ENCODE assay signal across 2 cellular contexts in genomic region chr13:54660277-54660676, GRCh38.
TF ChIP-seq lines count a peak whose summit lies in the region.

No MANE protein-coding gene starts in this region.

TF ChIP-seq in WTC11, 78 proteins besides CTCF, POLR2A, EP300 and RAD21 (continues in another document):
- TF ChIP-seq ZNF416 (CRISPR knock-in tag; IDR thresholded peaks at IDR 0.05) (no peak), SMAD4 (CRISPR knock-in tag; IDR thresholded peaks at IDR 0.05) (no peak), MLX (CRISPR knock-in tag; IDR thresholded peaks at IDR 0.05) (no peak), PRDM15 (CRISPR knock-in tag; IDR thresholded peaks at IDR 0.05) (no peak), GTF2I (CRISPR knock-in tag; conservative IDR thresholded peaks at IDR 0.05) (no peak), JAZF1 (CRISPR knock-in tag; IDR thresholded peaks at IDR 0.05) (no peak), ZNF532 (CRISPR knock-in tag; IDR thresholded peaks at IDR 0.05; ENCODE audit: borderline replicate concordance) (no peak), AR (CRISPR knock-in tag; IDR thresholded peaks at IDR 0.05) (no peak), OVOL2 (CRISPR knock-in tag; IDR thresholded peaks at IDR 0.05; ENCODE audit: borderline replicate concordance) (no peak), NR2C2 (CRISPR knock-in tag; IDR thresholded peaks at IDR 0.05) (no peak), CREB1 (CRISPR knock-in tag; IDR thresholded peaks at IDR 0.05) (no peak), ATF1 (CRISPR knock-in tag; IDR thresholded peaks at IDR 0.05) (no peak), FOXP1 (CRISPR knock-in tag; IDR thresholded peaks at IDR 0.05; ENCODE audit: borderline replicate concordance) (no peak), RELA (CRISPR knock-in tag; IDR thresholded peaks at IDR 0.05; ENCODE audit: borderline replicate concordance) (no peak), NFYB (CRISPR knock-in tag; conservative IDR thresholded peaks at IDR 0.05; ENCODE audit: low read depth) (no peak), ESRRA (CRISPR knock-in tag; IDR thresholded peaks at IDR 0.05; ENCODE audit: borderline replicate concordance) (no peak)

TF ChIP-seq in H1, 55 proteins besides CTCF, POLR2A, EP300 and RAD21:
- TF ChIP-seq MAX (IDR thresholded peaks at IDR 0.05) (no peak), POU5F1 (IDR thresholded peaks at IDR 0.05; ENCODE audit: low read depth, low read length) (no peak), JUND (IDR thresholded peaks at IDR 0.05; ENCODE audit: low read length) (no peak), TBP (IDR thresholded peaks at IDR 0.05; ENCODE audit: low read depth, low read length) (no peak), SUZ12 (IDR thresholded peaks at IDR 0.05; ENCODE audit: low read length) (no peak), EZH2 (IDR thresholded peaks at IDR 0.05; ENCODE audit: low read depth, low read length, severe bottlenecking) (no peak)
